1 cellular context compared by ENCODE assay signal in genomic region chr5:71836547-71837112, GRCh38.
TF ChIP-seq lines count a peak whose summit lies in the region.

No MANE protein-coding gene starts in this region.

TF ChIP-seq in H1, 55 proteins besides CTCF, POLR2A, EP300 and RAD21 (continued from another document):
- TF ChIP-seq MAX (IDR thresholded peaks at IDR 0.05) (no peak), HDAC2 (IDR thresholded peaks at IDR 0.05; ENCODE audit: borderline replicate concordance in 1 of 2, low read depth in 2 of 2, low read length in 2 of 2) (no peak), USF2 (IDR thresholded peaks at IDR 0.05; ENCODE audit: low read length) (no peak), CEBPB (IDR thresholded peaks at IDR 0.05; ENCODE audit: low read depth, low read length) (no peak), POU5F1 (IDR thresholded peaks at IDR 0.05; ENCODE audit: low read depth, low read length) (no peak), SP1 (IDR thresholded peaks at IDR 0.05; ENCODE audit: low read depth, low read length) (no peak), KDM5A (IDR thresholded peaks at IDR 0.05; ENCODE audit: low read length) (no peak), GTF2F1 (IDR thresholded peaks at IDR 0.05; ENCODE audit: borderline replicate concordance, low read depth, low read length) (no peak), RNF2 (IDR thresholded peaks at IDR 0.05; ENCODE audit: borderline replicate concordance, low read depth, low read length, missing control alignments, poor library complexity, severe bottlenecking) (no peak), BCL11A (IDR thresholded peaks at IDR 0.05; ENCODE audit: low read depth in 2 of 2, low read length in 2 of 2) (no peak), EGR1 (IDR thresholded peaks at IDR 0.05; ENCODE audit: borderline replicate concordance, low read depth, low read length) (no peak), ZNF274 (IDR thresholded peaks at IDR 0.05; ENCODE audit: borderline replicate concordance, extremely low read depth, low read length) (no peak), TAF1 (IDR thresholded peaks at IDR 0.05; ENCODE audit: low read depth, low read length) (no peak), YY1 (IDR thresholded peaks at IDR 0.05; ENCODE audit: low read depth, low read length) (no peak)
